Comparison of ENCODE assay signal across 11 cellular contexts in genomic region chr7:64667311-64667710, GRCh38. TPM values are rescaled to one million over a fixed set of nuclear protein-coding genes. Genes with fewer than 3 reads are reported as not detected.
DNase-seq lines count a peak whose midpoint lies in the region; ATAC-seq and TF ChIP-seq lines count a peak whose summit lies in the region.
"Had no signal": no experiment of that assay in that cellular context is flagged by ENCODE, and none has a peak within 500 bp of the region (broad histone marks: within the 10 kb centered on the region; RNA-seq: fewer than 3 reads in every experiment).

No MANE protein-coding gene starts in this region.

- H3K27me3 Mint-ChIP-seq in H9 (ENCODE audit: low read depth) = no peaks in the 10 kb centered on the region
- H3K27me3 Mint-ChIP-seq in activated CD8-positive, alpha-beta T cell treated with anti-CD3 and anti-CD28 coated beads, Interleukin-2, amount 10 ng/mL, durations not matched to agents 7 days and 5 days (ENCODE audit: low read depth) = no peaks in the 10 kb centered on the region
- H3K27me3 Mint-ChIP-seq in memory B cell = no peaks in the 10 kb centered on the region

- WGBS in H9 (ENCODE audit: extremely low coverage, insufficient read length, low lambda C conversion rate) = no CpG with 5 or more reads among the region's 2 CpGs

- peaks cover 18 to 46% (median 22%) of the 10 kb centered on the region in 3 experiments for H3K36me3 Mint-ChIP-seq in H9 (ENCODE audit: insufficient read depth in 1 of 3, low read depth in 3 of 3)
- peaks cover 67% of the 10 kb centered on the region for H3K36me3 Mint-ChIP-seq in activated CD8-positive, alpha-beta T cell treated with anti-CD3 and anti-CD28 coated beads, Interleukin-2, amount 10 ng/mL, durations not matched to agents 7 days and 5 days (ENCODE audit: low read depth)
- peaks cover 21% of the 10 kb centered on the region for H3K36me3 Mint-ChIP-seq in memory B cell

- H2BK5ac ChIP-seq in H9 (ENCODE audit: insufficient read length, low read length) = no peak overlapping the region

- no peak overlapping the region for H3K56ac ChIP-seq in H9 (ENCODE audit: insufficient read length, low read depth, low read length)

- POLR2A ChIA-PET in activated CD8-positive, alpha-beta T cell treated with anti-CD3 and anti-CD28 coated beads, Interleukin-2, amount 10 ng/mL, durations not matched to agents 7 days and 5 days (lab: Charles Lee) = interaction anchor here (0.6 to 2.2 kb wide), 4 partner anchors 17 to 236 kb away, joined by 3 to 18 read pairs (median 11); partner anchors contain the start of genes ZNF138 and ZNF273

- H3K9me3 ChIP-seq in H9 (ENCODE audit: control insufficient read depth, low read depth, low read length) = no peaks in the 10 kb centered on the region
- H3K9me3 ChIP-seq in tibial artery = no peaks in the 10 kb centered on the region
- H3K9me3 ChIP-seq: Peyer's patch had no signal

- CTCF ChIA-PET in activated CD8-positive, alpha-beta T cell treated with anti-CD3 and anti-CD28 coated beads, Interleukin-2, amount 10 ng/mL, durations not matched to agents 7 days and 5 days (lab: Charles Lee) = interaction anchor here (0.9 kb wide), 1 partner anchor 33 kb away, joined by 3 read pairs; no protein-coding TSS in a partner anchor

- no peak overlapping the region for H3K14ac ChIP-seq in H9 (ENCODE audit: insufficient read depth, low read length)

- no peaks in the 10 kb centered on the region; the same call in 1 of the 2 replicates for H3K4me1 ChIP-seq in H9 (ENCODE audit: insufficient read depth, low read length)
- peaks cover 0 to 21% (median 11%) of the 10 kb centered on the region in 4 donors for H3K4me1 ChIP-seq in tibial artery

- H3K9ac ChIP-seq in H9 (ENCODE audit: extremely low read depth, insufficient read length, low read length) = no peak overlapping the region

- peaks cover 0 to 20% (median 0%) of the 10 kb centered on the region in 3 donors for H3K36me3 ChIP-seq in tibial artery

- H2BK15ac ChIP-seq in H9 (ENCODE audit: low read depth, low read length) = no peak overlapping the region

- no peak overlapping the region for H4K8ac ChIP-seq in H9 (replicated peaks; ENCODE audit: insufficient read length, low read depth, low read length)

- H3K4me3 ChIP-seq in AG10803 (ENCODE audit: low read length) = peak overlapping the region; percentile 89; the same call in 1 of the 2 replicates
- H3K4me3 ChIP-seq in tibial artery = no peak overlapping the region

- H2AK5ac ChIP-seq in H9 (ENCODE audit: insufficient read length, low read length) = no peak overlapping the region

- H3T11ph ChIP-seq in H9 (ENCODE audit: low read length) = no peak overlapping the region

- H3K23ac ChIP-seq in H9 (ENCODE audit: insufficient read length, low read depth, low read length) = no peak overlapping the region

- H3K18ac ChIP-seq in H9 (ENCODE audit: insufficient read length, low read depth, low read length) = no peak overlapping the region

- peak overlapping the region; percentile 68 for H3K4me2 ChIP-seq in H9 (ENCODE audit: insufficient read depth, insufficient read length, low read length)

- no peak overlapping the region for H2BK120ac ChIP-seq in H9 (ENCODE audit: low read depth, low read length, poor library complexity, severe bottlenecking)

- H3K4me3 Mint-ChIP-seq in H9 (peak overlapping the region; percentile 95 to 96), memory B cell (peak overlapping the region; percentile 97)
- peak overlapping the region; percentile 96 for H3K4me3 Mint-ChIP-seq in activated CD8-positive, alpha-beta T cell treated with anti-CD3 and anti-CD28 coated beads, Interleukin-2, amount 10 ng/mL, durations not matched to agents 7 days and 5 days

- TF ChIP-seq CTCF in AG10803 (conservative IDR thresholded peaks at IDR 0.05; ENCODE audit: low read length) = no peak
- no peak for TF ChIP-seq CTCF in H9 (conservative IDR thresholded peaks at IDR 0.05)
- TF ChIP-seq CTCF in tibial artery (IDR thresholded peaks at IDR 0.05) = no peak

- H4K91ac ChIP-seq in H9 (ENCODE audit: insufficient read length, low read depth, low read length) = no peak overlapping the region

- H2BK20ac ChIP-seq in H9 (ENCODE audit: low read depth, low read length, poor library complexity, severe bottlenecking) = no peak overlapping the region

- no peak overlapping the region for H2AFZ ChIP-seq in H9 (ENCODE audit: low read length)

- no peaks in the 10 kb centered on the region for H3K79me1 ChIP-seq in H9 (ENCODE audit: insufficient read depth, low read depth, low read length, poor library complexity, severe bottlenecking)

- peaks cover 13 to 27% of the 10 kb centered on the region in 2 experiments for H3K4me1 Mint-ChIP-seq in H9
- peaks cover 29% of the 10 kb centered on the region for H3K4me1 Mint-ChIP-seq in activated CD8-positive, alpha-beta T cell treated with anti-CD3 and anti-CD28 coated beads, Interleukin-2, amount 10 ng/mL, durations not matched to agents 7 days and 5 days (ENCODE audit: low read depth)
- peaks cover 27% of the 10 kb centered on the region for H3K4me1 Mint-ChIP-seq in memory B cell

- DNase-seq in AG10803 (ENCODE audit: low read depth) (no peak), H9 (no peak), memory B cell (ENCODE audit: low spot score in 2 of 2) (no peak), SK-N-DZ (ENCODE audit: low spot score) (no peak), tibial artery (no peak)
- DNase-seq in activated CD8-positive, alpha-beta T cell treated with anti-CD3 and anti-CD28 coated beads, Interleukin-2, amount 10 ng/mL, durations not matched to agents 7 days and 5 days = no peak
- DNase-seq: activated CD8-positive, alpha-beta memory T cell treated with anti-CD3 and anti-CD28 coated beads, Interleukin-2, amount 50 U/mL, for 48 hours; kidney; Peyer's patch had no signal

- no peak for ATAC-seq in activated CD8-positive, alpha-beta T cell treated with anti-CD3 and anti-CD28 coated beads, Interleukin-2, amount 10 ng/mL, durations not matched to agents 7 days and 5 days
- ATAC-seq in memory B cell (ENCODE audit: low read depth) (no peak), HG03025 (IDR thresholded peaks at IDR 0.05; ENCODE audit: low FRiP score, unreplicated experiment) (no peak), HG03108 (IDR thresholded peaks at IDR 0.05; ENCODE audit: unreplicated experiment) (no peak)

- peaks cover 8 to 41% of the 10 kb centered on the region in 2 experiments; a peak in 4 of 5 replicates for H3K9me3 Mint-ChIP-seq in H9
- peaks cover 23% of the 10 kb centered on the region for H3K9me3 Mint-ChIP-seq in activated CD8-positive, alpha-beta T cell treated with anti-CD3 and anti-CD28 coated beads, Interleukin-2, amount 10 ng/mL, durations not matched to agents 7 days and 5 days (ENCODE audit: insufficient read depth)
- peaks cover 4% of the 10 kb centered on the region for H3K9me3 Mint-ChIP-seq in memory B cell

- no peaks in the 10 kb centered on the region for H4K20me1 ChIP-seq in H9 (ENCODE audit: control insufficient read depth, insufficient read depth, insufficient read length)

- intact Hi-C loops in tibial artery (cut with DNase I; ENCODE audit: low total_unique reads) = no loop called here

- H3K27ac ChIP-seq in H9 (ENCODE audit: insufficient read length, low read depth, low read length) (no peak overlapping the region), tibial artery (no peak overlapping the region)

- H3K27ac Mint-ChIP-seq in H9 (peak overlapping the region in 1 of 3 experiments; percentile 2; a peak in 1 of 7 replicates), memory B cell (peak overlapping the region; percentile 96)
- H3K27ac Mint-ChIP-seq in activated CD8-positive, alpha-beta T cell treated with anti-CD3 and anti-CD28 coated beads, Interleukin-2, amount 10 ng/mL, durations not matched to agents 7 days and 5 days = peak overlapping the region; percentile 98

- H2BK12ac ChIP-seq in H9 (ENCODE audit: insufficient read length, low read depth, low read length) = no peak overlapping the region

- H4K5ac ChIP-seq in H9 (ENCODE audit: insufficient read length, low read depth, low read length) = no peak overlapping the region

- no peak overlapping the region for H3K4ac ChIP-seq in H9 (ENCODE audit: low read depth, low read length)

- H3K27me3 ChIP-seq in H9 (ENCODE audit: insufficient read depth, low read length) = no peaks in the 10 kb centered on the region
- H3K27me3 ChIP-seq in tibial artery = no peaks in the 10 kb centered on the region
- H3K27me3 ChIP-seq: Peyer's patch had no signal

- H3K79me2 ChIP-seq in H9 (ENCODE audit: insufficient read depth, low read length) = peaks cover 16% of the 10 kb centered on the region; the same call in 1 of the 2 replicates

- H3K23me2 ChIP-seq in H9 (ENCODE audit: insufficient read length, low read depth, low read length, poor library complexity, severe bottlenecking) = no peaks in the 10 kb centered on the region

RNA-seq across cellular contexts. Expression of gene ZNF107, which starts 1.4 kb away (rescaled TPM):
- total RNA-seq in H9 (2021) = 23.3 and 24.7 TPM in 2 replicates
- total RNA-seq in activated CD8-positive, alpha-beta T cell treated with anti-CD3 and anti-CD28 coated beads, Interleukin-2, amount 10 ng/mL, durations not matched to agents 7 days and 5 days = 10 to 100 TPM; 20.2 to 21.7 TPM
- polyA plus RNA-seq in SK-N-DZ (2014; cell fraction: cytosol; rRNA removed) = 7.1 and 7.3 TPM in 2 replicates
- polyA plus RNA-seq in SK-N-DZ (2014; cell fraction: nucleus; rRNA removed) = 8.4 and 13.6 TPM in 2 replicates
